8 cellular contexts compared by ENCODE assay signal in genomic region chr15:92902723-92903587, GRCh38. TPM values are rescaled to one million over a fixed set of nuclear protein-coding genes. Genes with fewer than 3 reads are reported as not detected.
DNase-seq lines count a peak whose midpoint lies in the region; ATAC-seq and TF ChIP-seq lines count a peak whose summit lies in the region.

No MANE protein-coding gene starts in this region.

- peak overlapping the region; percentile 100 for H3K9ac ChIP-seq in endodermal cell (ENCODE audit: extremely low read depth, low read length, poor library complexity, severe bottlenecking)

- H3K36me3 ChIP-seq in Peyer's patch (peaks cover 0 to 11% (median 0%) of the 10 kb centered on the region in 3 donors), endodermal cell (ENCODE audit: control insufficient read depth, insufficient read depth, low read length) (peaks cover 58% of the 10 kb centered on the region), osteoblast (ENCODE audit: insufficient read depth, low read length) (peaks cover 22% of the 10 kb centered on the region)

- peaks cover 3% of the 10 kb centered on the region for H4K20me1 ChIP-seq in osteoblast (ENCODE audit: insufficient read depth, low read length)

- H3K27ac Mint-ChIP-seq in endodermal cell = peak overlapping the region; percentile 100

- peak overlapping the region; percentile 94 for H3K4me2 ChIP-seq in osteoblast (ENCODE audit: insufficient read depth, low read length)

- DNase-seq in NCI-H82 (lab: John Stamatoyannopoulos, UW) (peak; percentile 28), NCI-H82 treated with DMSO at 0.1 percent for 48 hours (lab: John Stamatoyannopoulos, UW; ENCODE audit: unreplicated experiment) (no peak), Peyer's patch (no peak), endodermal cell (no peak), osteoblast (ENCODE audit: insufficient read length, low spot score, missing footprints) (no peak), glomerular visceral epithelial cell (ENCODE audit: extremely low spot score) (no peak)

- ATAC-seq in GM18873 (IDR thresholded peaks at IDR 0.05; ENCODE audit: low FRiP score, unreplicated experiment) (no peak), HG03469 (IDR thresholded peaks at IDR 0.05; ENCODE audit: unreplicated experiment) (no peak)

- WGBS in endodermal cell (ENCODE audit: insufficient coverage in 1 of 2, insufficient read length in 1 of 2), 2 experiments = 9 to 14% methylated on average over 1 of the region's 4 CpGs

- H3K4me1 Mint-ChIP-seq in endodermal cell = peaks cover 38% of the 10 kb centered on the region

- H3K4me3 ChIP-seq in Peyer's patch (peak overlapping the region; percentile 54 to 65 (median 60)), endodermal cell (ENCODE audit: low read length) (peak overlapping the region; percentile 95), osteoblast (ENCODE audit: insufficient read depth, low read length) (peak overlapping the region; percentile 83)

- H3K27me3 ChIP-seq in Peyer's patch (no peaks in the 10 kb centered on the region), endodermal cell (ENCODE audit: control insufficient read depth, insufficient read depth, low read length, poor library complexity, severe bottlenecking) (no peaks in the 10 kb centered on the region), osteoblast (ENCODE audit: insufficient read depth, low read length) (no peaks in the 10 kb centered on the region)

- TF ChIP-seq CTCF in Peyer's patch (IDR thresholded peaks at IDR 0.05) = no peak
- no peak for TF ChIP-seq CTCF in endodermal cell (conservative IDR thresholded peaks at IDR 0.05)
- TF ChIP-seq CTCF in osteoblast (IDR thresholded peaks at IDR 0.05; ENCODE audit: extremely low read depth, low read depth, low read length) = no peak

- H3K9me3 Mint-ChIP-seq in endodermal cell = peaks cover 4% of the 10 kb centered on the region

- H2AFZ ChIP-seq in osteoblast (ENCODE audit: low read length) = no peak overlapping the region

- H3K9me3 ChIP-seq in Peyer's patch = no peaks in the 10 kb centered on the region
- no peaks in the 10 kb centered on the region for H3K9me3 ChIP-seq in endodermal cell (ENCODE audit: control insufficient read depth, low read length)
- H3K9me3 ChIP-seq in osteoblast (ENCODE audit: low read depth, low read length) = no peaks in the 10 kb centered on the region

- peak overlapping the region; percentile 95 for H3K4me3 Mint-ChIP-seq in endodermal cell

- peaks cover 45% of the 10 kb centered on the region for H3K36me3 Mint-ChIP-seq in endodermal cell (ENCODE audit: low read depth)

- H3K27ac ChIP-seq in Peyer's patch (peak overlapping the region; percentile 89 to 96 (median 92)), endodermal cell (ENCODE audit: low read depth, low read length) (peak overlapping the region; percentile 100), osteoblast (ENCODE audit: low read depth, low read length) (peak overlapping the region; percentile 100)

- TF ChIP-seq POLR2A in Peyer's patch (IDR thresholded peaks at IDR 0.05) = no peak

- H3K4me1 ChIP-seq in Peyer's patch (peaks cover 0 to 30% (median 17%) of the 10 kb centered on the region in 4 donors), endodermal cell (ENCODE audit: control insufficient read depth, insufficient read depth, low read length) (peaks cover 4% of the 10 kb centered on the region), osteoblast (ENCODE audit: insufficient read depth, low read length) (peaks cover 46% of the 10 kb centered on the region)

- H3K79me2 ChIP-seq in osteoblast (ENCODE audit: insufficient read depth, low read length) = peaks cover 95% of the 10 kb centered on the region

- no peaks in the 10 kb centered on the region for H3K27me3 Mint-ChIP-seq in endodermal cell (ENCODE audit: insufficient read depth)

RNA-seq across cellular contexts. Expression of gene CHD2, which starts 2.8 kb away (rescaled TPM):
- total RNA-seq in Peyer's patch (100 to 1,000 TPM; 109 to 370 (median 161) TPM), endodermal cell (100 to 1,000 TPM; 116 to 127 TPM), osteoblast (94.0 and 98.8 TPM in 2 replicates)
- polyA plus RNA-seq in endodermal cell (2013, experiment 1 of 2) = 56.2 TPM
- 46.7 TPM for polyA plus RNA-seq in endodermal cell (2013, experiment 2 of 2)
